In the genomic region with DNA sequence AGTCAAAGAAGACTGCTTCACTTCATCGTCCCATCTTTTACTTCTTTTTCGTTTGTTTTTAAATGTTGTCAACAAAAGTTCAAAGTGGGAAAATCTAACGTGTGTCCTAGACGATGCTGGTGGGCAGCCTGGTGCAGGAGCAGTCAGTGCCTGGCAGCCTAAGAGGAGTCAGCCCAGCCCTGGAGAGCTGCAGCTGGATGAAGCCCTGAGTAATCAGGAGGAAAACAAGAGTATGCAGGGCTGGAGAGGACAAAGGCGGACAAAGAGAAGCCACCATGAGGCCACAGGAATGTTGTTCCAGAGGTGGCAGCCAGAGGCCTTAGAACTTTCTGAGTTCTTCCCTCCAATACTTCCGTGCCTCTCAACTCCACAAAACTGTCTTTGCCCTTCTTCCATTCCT, we compare ENCODE assay signal across 20 cellular contexts. TPM values are rescaled to one million over a fixed set of nuclear protein-coding genes. Genes with fewer than 3 reads are reported as not detected.
DNase-seq lines count a peak whose midpoint lies in the region; ATAC-seq and TF ChIP-seq lines count a peak whose summit lies in the region.
"Had no signal": no experiment of that assay in that cellular context is flagged by ENCODE, and none has a peak within 500 bp of the region (broad histone marks: within the 10 kb centered on the region; RNA-seq: fewer than 3 reads in every experiment).

No MANE protein-coding gene starts in this region.

- TF ChIP-seq CTCF in type B pancreatic cell (conservative IDR thresholded peaks at IDR 0.05), result no peak

- no peak overlapping the region for H3K4me3 Mint-ChIP-seq in type B pancreatic cell
- H3K4me3 Mint-ChIP-seq in activated T-cell treated with anti-CD3 and anti-CD28 coated beads, Interleukin-2, amount 50 U/mL, for 24 hours, result no peak overlapping the region
- H3K4me3 Mint-ChIP-seq in stimulated activated naive CD8-positive, alpha-beta T cell treated with anti-CD3 and anti-CD28 coated beads, Interleukin-15, amount 100 ng/mL, for 72 hours, result no peak overlapping the region

- DNase-seq in ELF-1 (ENCODE audit: low read depth, low spot score), result peak; percentile 39
- peak; percentile 11 for DNase-seq in M059J (ENCODE audit: low read depth)
- peak; percentile 22 for DNase-seq in medulla oblongata (ENCODE audit: extremely low spot score)
- DNase-seq in type B pancreatic cell (ENCODE audit: extremely low spot score, unreplicated experiment), result no peak
- no peak for DNase-seq in activated T-cell treated with anti-CD3 and anti-CD28 coated beads, Interleukin-2, amount 50 U/mL, for 24 hours
- DNase-seq in stimulated activated naive CD8-positive, alpha-beta T cell treated with anti-CD3 and anti-CD28 coated beads, Interleukin-15, amount 100 ng/mL, for 72 hours, result no peak
- DNase-seq: C1 segment of cervical spinal cord; CD4-positive, alpha-beta memory T cell; COR-L47; DMS53; GDM1; NCI-H1105; NCI-H1930; NCI-H2107; NCI-H524 treated with DMSO at 0.1 percent for 48 hours; NCI-H774; Right ventricle myocardium superior had no signal

- no peak for ATAC-seq in stimulated activated naive CD8-positive, alpha-beta T cell treated with anti-CD3 and anti-CD28 coated beads, Interleukin-15, amount 100 ng/mL, for 72 hours
- no peak for ATAC-seq in HG03108 (IDR thresholded peaks at IDR 0.05; ENCODE audit: unreplicated experiment)
- ATAC-seq: GM12878, PC-3 had no signal

- H3K27ac Mint-ChIP-seq in type B pancreatic cell, result peak overlapping the region; percentile 20
- no peak overlapping the region for H3K27ac Mint-ChIP-seq in activated T-cell treated with anti-CD3 and anti-CD28 coated beads, Interleukin-2, amount 50 U/mL, for 24 hours
- H3K27ac Mint-ChIP-seq in stimulated activated naive CD8-positive, alpha-beta T cell treated with anti-CD3 and anti-CD28 coated beads, Interleukin-15, amount 100 ng/mL, for 72 hours, result no peak overlapping the region
- H3K27ac Mint-ChIP-seq: CD4-positive, alpha-beta memory T cell had no signal

- no peaks in the 10 kb centered on the region for H3K36me3 Mint-ChIP-seq in type B pancreatic cell
- H3K36me3 Mint-ChIP-seq in activated T-cell treated with anti-CD3 and anti-CD28 coated beads, Interleukin-2, amount 50 U/mL, for 24 hours (ENCODE audit: low read depth), result no peaks in the 10 kb centered on the region

- peaks cover 29% of the 10 kb centered on the region for H3K27me3 Mint-ChIP-seq in type B pancreatic cell
- H3K27me3 Mint-ChIP-seq in activated T-cell treated with anti-CD3 and anti-CD28 coated beads, Interleukin-2, amount 50 U/mL, for 24 hours, result no peaks in the 10 kb centered on the region
- peaks cover 67% of the 10 kb centered on the region for H3K27me3 Mint-ChIP-seq in stimulated activated naive CD8-positive, alpha-beta T cell treated with anti-CD3 and anti-CD28 coated beads, Interleukin-15, amount 100 ng/mL, for 72 hours
- H3K27me3 Mint-ChIP-seq: CD4-positive, alpha-beta memory T cell had no signal

- H3K9me3 Mint-ChIP-seq in type B pancreatic cell, result no peaks in the 10 kb centered on the region
- no peaks in the 10 kb centered on the region for H3K9me3 Mint-ChIP-seq in activated T-cell treated with anti-CD3 and anti-CD28 coated beads, Interleukin-2, amount 50 U/mL, for 24 hours
- H3K9me3 Mint-ChIP-seq in stimulated activated naive CD8-positive, alpha-beta T cell treated with anti-CD3 and anti-CD28 coated beads, Interleukin-15, amount 100 ng/mL, for 72 hours, result no peaks in the 10 kb centered on the region
- H3K9me3 Mint-ChIP-seq: CD4-positive, alpha-beta memory T cell had no signal

- H3K4me1 Mint-ChIP-seq in type B pancreatic cell (ENCODE audit: unreplicated experiment), result peaks cover 22% of the 10 kb centered on the region
- peaks cover 71% of the 10 kb centered on the region for H3K4me1 Mint-ChIP-seq in activated T-cell treated with anti-CD3 and anti-CD28 coated beads, Interleukin-2, amount 50 U/mL, for 24 hours (ENCODE audit: low read depth)
- peaks cover 64% of the 10 kb centered on the region for H3K4me1 Mint-ChIP-seq in stimulated activated naive CD8-positive, alpha-beta T cell treated with anti-CD3 and anti-CD28 coated beads, Interleukin-15, amount 100 ng/mL, for 72 hours

RNA-seq across cellular contexts. Expression of a gene that starts 5.7 kb away (rescaled TPM):
- 0.02 TPM in 1 of 2 replicates, not detected in the other for total RNA-seq in M059J (2014; rRNA removed; shearing (Covaris generic))
- total RNA-seq in type B pancreatic cell (ENCODE audit: low replicate concordance), result 18.3 and 23.1 TPM in 2 replicates

Comparison
In these comparisons a context has a peak if more than half of its experiments do, and no peak if none do; other contexts are left out.
1. DNase-seq: peak in ELF-1 (single experiment), M059J (single experiment) and medulla oblongata (single experiment); none in type B pancreatic cell (single experiment), activated T-cell treated with anti-CD3 and anti-CD28 coated beads, Interleukin-2, amount 50 U/mL, for 24 hours (single experiment) and stimulated activated naive CD8-positive, alpha-beta T cell treated with anti-CD3 and anti-CD28 coated beads, Interleukin-15, amount 100 ng/mL, for 72 hours (0 of 2).
2. RNA of a gene that starts 5.7 kb away (total RNA-seq): 18.3 to 23.1 TPM in type B pancreatic cell; 0.02 TPM in M059J; every median in the first group is over 10 times any median in the second.